Comparison of ENCODE assay signal across 1 cellular context in the genomic region with DNA sequence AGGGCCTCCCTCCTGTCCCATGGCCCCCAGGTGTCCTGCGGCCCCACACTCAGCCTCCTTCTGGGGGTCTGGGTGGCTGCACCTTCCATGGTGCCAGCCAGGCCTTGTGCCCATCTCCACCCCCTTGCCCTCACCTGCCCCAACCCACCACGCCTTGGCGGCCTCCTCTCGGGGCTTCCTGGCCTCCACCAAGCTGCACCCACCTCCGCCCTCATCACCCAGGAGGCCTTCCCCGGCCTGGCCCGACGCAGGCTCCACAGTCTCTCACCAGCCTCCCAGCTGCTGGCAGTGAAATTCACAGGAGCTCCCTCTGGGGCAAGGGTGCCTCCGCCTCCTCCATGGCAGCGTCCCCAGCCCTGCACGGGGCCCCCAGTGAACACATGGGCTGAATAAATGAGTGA.
TF ChIP-seq lines count a peak whose summit lies in the region.

No MANE protein-coding gene starts in this region.

TF ChIP-seq in H1, 55 proteins besides CTCF, POLR2A, EP300 and RAD21 (continued from another document):
- TF ChIP-seq, protein P1, sequence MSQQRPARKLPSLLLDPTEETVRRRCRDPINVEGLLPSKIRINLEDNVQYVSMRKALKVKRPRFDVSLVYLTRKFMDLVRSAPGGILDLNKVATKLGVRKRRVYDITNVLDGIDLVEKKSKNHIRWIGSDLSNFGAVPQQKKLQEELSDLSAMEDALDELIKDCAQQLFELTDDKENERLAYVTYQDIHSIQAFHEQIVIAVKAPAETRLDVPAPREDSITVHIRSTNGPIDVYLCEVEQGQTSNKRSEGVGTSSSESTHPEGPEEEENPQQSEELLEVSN (IDR thresholded peaks at IDR 0.05): no peak
- TF ChIP-seq, protein P2, sequence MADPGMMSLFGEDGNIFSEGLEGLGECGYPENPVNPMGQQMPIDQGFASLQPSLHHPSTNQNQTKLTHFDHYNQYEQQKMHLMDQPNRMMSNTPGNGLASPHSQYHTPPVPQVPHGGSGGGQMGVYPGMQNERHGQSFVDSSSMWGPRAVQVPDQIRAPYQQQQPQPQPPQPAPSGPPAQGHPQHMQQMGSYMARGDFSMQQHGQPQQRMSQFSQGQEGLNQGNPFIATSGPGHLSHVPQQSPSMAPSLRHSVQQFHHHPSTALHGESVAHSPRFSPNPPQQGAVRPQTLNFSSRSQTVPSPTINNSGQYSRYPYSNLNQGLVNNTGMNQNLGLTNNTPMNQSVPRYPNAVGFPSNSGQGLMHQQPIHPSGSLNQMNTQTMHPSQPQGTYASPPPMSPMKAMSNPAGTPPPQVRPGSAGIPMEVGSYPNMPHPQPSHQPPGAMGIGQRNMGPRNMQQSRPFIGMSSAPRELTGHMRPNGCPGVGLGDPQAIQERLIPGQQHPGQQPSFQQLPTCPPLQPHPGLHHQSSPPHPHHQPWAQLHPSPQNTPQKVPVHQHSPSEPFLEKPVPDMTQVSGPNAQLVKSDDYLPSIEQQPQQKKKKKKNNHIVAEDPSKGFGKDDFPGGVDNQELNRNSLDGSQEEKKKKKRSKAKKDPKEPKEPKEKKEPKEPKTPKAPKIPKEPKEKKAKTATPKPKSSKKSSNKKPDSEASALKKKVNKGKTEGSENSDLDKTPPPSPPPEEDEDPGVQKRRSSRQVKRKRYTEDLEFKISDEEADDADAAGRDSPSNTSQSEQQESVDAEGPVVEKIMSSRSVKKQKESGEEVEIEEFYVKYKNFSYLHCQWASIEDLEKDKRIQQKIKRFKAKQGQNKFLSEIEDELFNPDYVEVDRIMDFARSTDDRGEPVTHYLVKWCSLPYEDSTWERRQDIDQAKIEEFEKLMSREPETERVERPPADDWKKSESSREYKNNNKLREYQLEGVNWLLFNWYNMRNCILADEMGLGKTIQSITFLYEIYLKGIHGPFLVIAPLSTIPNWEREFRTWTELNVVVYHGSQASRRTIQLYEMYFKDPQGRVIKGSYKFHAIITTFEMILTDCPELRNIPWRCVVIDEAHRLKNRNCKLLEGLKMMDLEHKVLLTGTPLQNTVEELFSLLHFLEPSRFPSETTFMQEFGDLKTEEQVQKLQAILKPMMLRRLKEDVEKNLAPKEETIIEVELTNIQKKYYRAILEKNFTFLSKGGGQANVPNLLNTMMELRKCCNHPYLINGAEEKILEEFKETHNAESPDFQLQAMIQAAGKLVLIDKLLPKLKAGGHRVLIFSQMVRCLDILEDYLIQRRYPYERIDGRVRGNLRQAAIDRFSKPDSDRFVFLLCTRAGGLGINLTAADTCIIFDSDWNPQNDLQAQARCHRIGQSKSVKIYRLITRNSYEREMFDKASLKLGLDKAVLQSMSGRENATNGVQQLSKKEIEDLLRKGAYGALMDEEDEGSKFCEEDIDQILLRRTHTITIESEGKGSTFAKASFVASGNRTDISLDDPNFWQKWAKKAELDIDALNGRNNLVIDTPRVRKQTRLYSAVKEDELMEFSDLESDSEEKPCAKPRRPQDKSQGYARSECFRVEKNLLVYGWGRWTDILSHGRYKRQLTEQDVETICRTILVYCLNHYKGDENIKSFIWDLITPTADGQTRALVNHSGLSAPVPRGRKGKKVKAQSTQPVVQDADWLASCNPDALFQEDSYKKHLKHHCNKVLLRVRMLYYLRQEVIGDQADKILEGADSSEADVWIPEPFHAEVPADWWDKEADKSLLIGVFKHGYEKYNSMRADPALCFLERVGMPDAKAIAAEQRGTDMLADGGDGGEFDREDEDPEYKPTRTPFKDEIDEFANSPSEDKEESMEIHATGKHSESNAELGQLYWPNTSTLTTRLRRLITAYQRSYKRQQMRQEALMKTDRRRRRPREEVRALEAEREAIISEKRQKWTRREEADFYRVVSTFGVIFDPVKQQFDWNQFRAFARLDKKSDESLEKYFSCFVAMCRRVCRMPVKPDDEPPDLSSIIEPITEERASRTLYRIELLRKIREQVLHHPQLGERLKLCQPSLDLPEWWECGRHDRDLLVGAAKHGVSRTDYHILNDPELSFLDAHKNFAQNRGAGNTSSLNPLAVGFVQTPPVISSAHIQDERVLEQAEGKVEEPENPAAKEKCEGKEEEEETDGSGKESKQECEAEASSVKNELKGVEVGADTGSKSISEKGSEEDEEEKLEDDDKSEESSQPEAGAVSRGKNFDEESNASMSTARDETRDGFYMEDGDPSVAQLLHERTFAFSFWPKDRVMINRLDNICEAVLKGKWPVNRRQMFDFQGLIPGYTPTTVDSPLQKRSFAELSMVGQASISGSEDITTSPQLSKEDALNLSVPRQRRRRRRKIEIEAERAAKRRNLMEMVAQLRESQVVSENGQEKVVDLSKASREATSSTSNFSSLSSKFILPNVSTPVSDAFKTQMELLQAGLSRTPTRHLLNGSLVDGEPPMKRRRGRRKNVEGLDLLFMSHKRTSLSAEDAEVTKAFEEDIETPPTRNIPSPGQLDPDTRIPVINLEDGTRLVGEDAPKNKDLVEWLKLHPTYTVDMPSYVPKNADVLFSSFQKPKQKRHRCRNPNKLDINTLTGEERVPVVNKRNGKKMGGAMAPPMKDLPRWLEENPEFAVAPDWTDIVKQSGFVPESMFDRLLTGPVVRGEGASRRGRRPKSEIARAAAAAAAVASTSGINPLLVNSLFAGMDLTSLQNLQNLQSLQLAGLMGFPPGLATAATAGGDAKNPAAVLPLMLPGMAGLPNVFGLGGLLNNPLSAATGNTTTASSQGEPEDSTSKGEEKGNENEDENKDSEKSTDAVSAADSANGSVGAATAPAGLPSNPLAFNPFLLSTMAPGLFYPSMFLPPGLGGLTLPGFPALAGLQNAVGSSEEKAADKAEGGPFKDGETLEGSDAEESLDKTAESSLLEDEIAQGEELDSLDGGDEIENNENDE (IDR thresholded peaks at IDR 0.05; ENCODE audit: insufficient replicate concordance, low read length): no peak
- TF ChIP-seq KDM1A (IDR thresholded peaks at IDR 0.05; ENCODE audit: borderline replicate concordance, low read length): no peak
- no peak for TF ChIP-seq MAFK (IDR thresholded peaks at IDR 0.05; ENCODE audit: low read depth, low read length)
- TF ChIP-seq CBX8 (IDR thresholded peaks at IDR 0.05; ENCODE audit: borderline replicate concordance, low read depth, low read length): no peak
- no peak for TF ChIP-seq KDM5A (IDR thresholded peaks at IDR 0.05; ENCODE audit: low read length)
- TF ChIP-seq TCF12 (IDR thresholded peaks at IDR 0.05; ENCODE audit: low read depth, low read length): no peak
- no peak for TF ChIP-seq BCL11A (IDR thresholded peaks at IDR 0.05; ENCODE audit: low read depth in 2 of 2, low read length in 2 of 2)
- no peak for TF ChIP-seq TAF1 (IDR thresholded peaks at IDR 0.05; ENCODE audit: low read depth, low read length)
- TF ChIP-seq SIN3A (conservative IDR thresholded peaks at IDR 0.05 in 1 of 2, IDR thresholded peaks at IDR 0.05 in 1 of 2; ENCODE audit: low read depth in 1 of 2, low read length in 2 of 2): no peak
- no peak for TF ChIP-seq ZNF274 (IDR thresholded peaks at IDR 0.05; ENCODE audit: borderline replicate concordance, extremely low read depth, low read length)
- TF ChIP-seq TEAD4 (IDR thresholded peaks at IDR 0.05; ENCODE audit: low read depth, low read length): no peak
- no peak for TF ChIP-seq KDM4A (IDR thresholded peaks at IDR 0.05; ENCODE audit: low read depth, low read length, severe bottlenecking)
